ENCODE assay signal across 9 cellular contexts in genomic region chr12:132178801-132179401, GRCh38. TPM values are rescaled to one million over a fixed set of nuclear protein-coding genes. Genes with fewer than 3 reads are reported as not detected.
A peak's percentile ranks its signal among the peaks of the same experiment; 100 is the strongest.
DNase-seq lines count a peak whose midpoint lies in the region; ATAC-seq, FAIRE-seq and TF ChIP-seq lines count a peak whose summit lies in the region.
"Had no signal": no experiment of that assay in that cellular context is flagged by ENCODE, and none has a peak within 500 bp of the region (broad histone marks: within the 10 kb centered on the region; RNA-seq: fewer than 3 reads in every experiment).

No MANE protein-coding gene starts in this region.

- H3K4me3 Mint-ChIP-seq in activated CD4-positive, alpha-beta memory T cell treated with anti-CD3 and anti-CD28 coated beads, Interleukin-2, amount 10 ng/mL, durations not matched to agents 7 days and 5 days = peak overlapping the region; percentile 78
- peak overlapping the region; percentile 39 for H3K4me3 Mint-ChIP-seq in nephron progenitor cell

- no peak for TF ChIP-seq POLR2A in suprapubic skin (IDR thresholded peaks at IDR 0.05)

- H3K9me3 Mint-ChIP-seq in activated CD4-positive, alpha-beta memory T cell treated with anti-CD3 and anti-CD28 coated beads, Interleukin-2, amount 10 ng/mL, durations not matched to agents 7 days and 5 days = peaks cover 10% of the 10 kb centered on the region
- H3K9me3 Mint-ChIP-seq in nephron progenitor cell = no peaks in the 10 kb centered on the region

- FAIRE-seq in GM19239 (lab: Jason Lieb, UNC) = no peak

- H3K36me3 Mint-ChIP-seq in activated CD4-positive, alpha-beta memory T cell treated with anti-CD3 and anti-CD28 coated beads, Interleukin-2, amount 10 ng/mL, durations not matched to agents 7 days and 5 days (ENCODE audit: low read depth) = no peaks in the 10 kb centered on the region
- H3K36me3 Mint-ChIP-seq in nephron progenitor cell (ENCODE audit: low read depth) = no peaks in the 10 kb centered on the region

- no peak for ATAC-seq in HG02571 (IDR thresholded peaks at IDR 0.05; ENCODE audit: unreplicated experiment)

- POLR2A ChIA-PET in activated CD4-positive, alpha-beta memory T cell treated with anti-CD3 and anti-CD28 coated beads, Interleukin-2, amount 10 ng/mL, durations not matched to agents 7 days and 5 days (lab: Charles Lee) = interaction anchor here (2.2 kb wide), 1 partner anchor 10 kb away, joined by 16 read pairs; no protein-coding TSS in a partner anchor

- peaks cover 9% of the 10 kb centered on the region for H3K27me3 Mint-ChIP-seq in activated CD4-positive, alpha-beta memory T cell treated with anti-CD3 and anti-CD28 coated beads, Interleukin-2, amount 10 ng/mL, durations not matched to agents 7 days and 5 days
- H3K27me3 Mint-ChIP-seq in nephron progenitor cell (ENCODE audit: low read depth, poor library complexity) = peaks cover 37% of the 10 kb centered on the region

- peak overlapping the region; percentile 80 for H3K27ac Mint-ChIP-seq in activated CD4-positive, alpha-beta memory T cell treated with anti-CD3 and anti-CD28 coated beads, Interleukin-2, amount 10 ng/mL, durations not matched to agents 7 days and 5 days
- no peak overlapping the region for H3K27ac Mint-ChIP-seq in nephron progenitor cell

- CTCF ChIA-PET in activated CD4-positive, alpha-beta memory T cell treated with anti-CD3 and anti-CD28 coated beads, Interleukin-2, amount 10 ng/mL, durations not matched to agents 7 days and 5 days (lab: Charles Lee) = interaction anchor here (1.0 to 1.4 kb wide), 2 partner anchors 8 to 40 kb away, joined by 3 read pairs; no protein-coding TSS in a partner anchor

- no peak for TF ChIP-seq CTCF in nephron progenitor cell (IDR thresholded peaks at IDR 0.05)
- TF ChIP-seq CTCF in suprapubic skin (IDR thresholded peaks at IDR 0.05) = no peak

- no peaks in the 10 kb centered on the region for H3K36me3 ChIP-seq in suprapubic skin
- H3K36me3 ChIP-seq: uterus had no signal

- H3K4me3 ChIP-seq in suprapubic skin = no peak overlapping the region
- H3K4me3 ChIP-seq: uterus had no signal

- peaks cover 19% of the 10 kb centered on the region for H3K4me1 Mint-ChIP-seq in activated CD4-positive, alpha-beta memory T cell treated with anti-CD3 and anti-CD28 coated beads, Interleukin-2, amount 10 ng/mL, durations not matched to agents 7 days and 5 days
- H3K4me1 Mint-ChIP-seq in nephron progenitor cell = peaks cover 39% of the 10 kb centered on the region

- peak; percentile 58 for DNase-seq in DMS153 treated with DMSO at 0.1 percent for 48 hours (lab: John Stamatoyannopoulos, UW; ENCODE audit: unreplicated experiment)
- peak; percentile 27 for DNase-seq in NCI-H187 treated with DMSO at 0.1 percent for 48 hours (lab: John Stamatoyannopoulos, UW)
- DNase-seq in activated CD4-positive, alpha-beta memory T cell treated with anti-CD3 and anti-CD28 coated beads, Interleukin-2, amount 10 ng/mL, durations not matched to agents 7 days and 5 days = peak; percentile 66
- no peak for DNase-seq in nephron progenitor cell
- DNase-seq in HuH-7 (ENCODE audit: low spot score) = no peak
- DNase-seq in suprapubic skin (ENCODE audit: low spot score in 2 of 2) = no peak
- DNase-seq in GM19239 (ENCODE audit: insufficient read length, low spot score) = no peak
- DNase-seq: uterus had no signal

- peaks cover 3% of the 10 kb centered on the region for H3K4me1 ChIP-seq in suprapubic skin
- H3K4me1 ChIP-seq: uterus had no signal

- H3K9me3 ChIP-seq in suprapubic skin = no peaks in the 10 kb centered on the region
- H3K9me3 ChIP-seq: uterus had no signal

- no peak overlapping the region for H3K27ac ChIP-seq in suprapubic skin
- H3K27ac ChIP-seq: uterus had no signal

- peaks cover 78% of the 10 kb centered on the region for H3K27me3 ChIP-seq in suprapubic skin

- 50% methylated on average over 25 of the region's 39 CpGs for whole genome bisulfite sequencing in suprapubic skin

- TF ChIP-seq EP300 in suprapubic skin (IDR thresholded peaks at IDR 0.05) = no peak

RNA-seq across cellular contexts. Expression of gene NOC4L, which starts 34.6 kb away (rescaled TPM):
- total RNA-seq in activated CD4-positive, alpha-beta memory T cell treated with anti-CD3 and anti-CD28 coated beads, Interleukin-2, amount 10 ng/mL, durations not matched to agents 7 days and 5 days = 10 to 100 TPM; 23.4 to 23.6 TPM
- total RNA-seq in suprapubic skin = 10 to 100 TPM; 13.9 to 20.4 (median 16.0) TPM

RNA-seq across cellular contexts. Expression of gene DDX51, which starts 34.8 kb away (rescaled TPM):
- 10 to 100 TPM; 17.9 to 18.6 TPM for total RNA-seq in activated CD4-positive, alpha-beta memory T cell treated with anti-CD3 and anti-CD28 coated beads, Interleukin-2, amount 10 ng/mL, durations not matched to agents 7 days and 5 days
- total RNA-seq in suprapubic skin = 10 to 100 TPM; 21.1 to 39.6 (median 23.7) TPM

Comparison
In these comparisons a context has a peak if more than half of its experiments do, and no peak if none do; other contexts are left out.
1. DNase-seq: peak in DMS153 treated with DMSO at 0.1 percent for 48 hours (single experiment), NCI-H187 treated with DMSO at 0.1 percent for 48 hours (single experiment) and activated CD4-positive, alpha-beta memory T cell treated with anti-CD3 and anti-CD28 coated beads, Interleukin-2, amount 10 ng/mL, durations not matched to agents 7 days and 5 days (single experiment); none in nephron progenitor cell (single experiment), HuH-7 (single experiment), suprapubic skin (0 of 2) and GM19239 (single experiment).